Comparison of ENCODE assay signal across 1 cellular context in the genomic region with DNA sequence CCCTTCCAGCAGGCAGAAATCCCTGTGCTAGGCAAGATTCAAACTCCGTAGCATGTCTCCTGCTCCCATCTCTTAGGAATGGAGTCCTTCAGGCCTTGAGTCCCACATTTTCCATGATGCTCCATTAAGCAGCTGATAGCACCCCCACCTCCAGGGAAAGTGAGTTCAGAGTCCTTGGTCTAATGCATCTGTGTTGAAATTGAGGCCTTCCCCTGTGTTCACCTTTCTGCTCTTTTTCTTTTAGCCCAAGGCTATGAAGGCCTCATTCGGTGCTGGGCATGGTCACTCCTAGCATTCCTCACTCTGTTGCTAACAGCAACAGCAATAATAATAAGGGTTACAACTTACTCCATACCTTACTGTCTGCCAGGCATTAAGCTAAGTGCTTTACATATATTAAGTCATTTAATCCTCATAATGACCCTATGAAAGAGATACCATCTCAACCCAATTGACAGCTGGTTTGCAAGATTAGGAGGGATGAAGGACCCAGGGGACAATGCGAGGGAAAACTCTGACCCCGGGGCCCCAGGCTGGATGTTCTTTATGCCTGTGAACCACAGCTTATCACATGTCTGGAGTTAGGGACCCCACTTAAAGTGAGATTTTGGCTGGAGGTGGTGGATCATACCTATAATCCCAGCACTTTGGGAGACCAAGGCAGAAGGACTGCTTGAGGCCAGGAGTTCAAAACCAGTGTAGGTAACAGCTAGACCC.
TF ChIP-seq lines count a peak whose summit lies in the region.

No MANE protein-coding gene starts in this region.

TF ChIP-seq in HepG2, 621 proteins besides CTCF, POLR2A, EP300 and RAD21 (continues in another document):
- TF ChIP-seq ATF1 (CRISPR knock-in tag; IDR thresholded peaks at IDR 0.05) (no peak), ZFP82 (CRISPR knock-in tag; IDR thresholded peaks at IDR 0.05; ENCODE audit: borderline replicate concordance) (no peak), ZNF414 (CRISPR knock-in tag; IDR thresholded peaks at IDR 0.05) (0 out of 2 replicates have a peak, but pooled peaks have one; percentile 15), ZNF281 (CRISPR knock-in tag; IDR thresholded peaks at IDR 0.05; ENCODE audit: borderline replicate concordance) (peak; percentile 22; the same call in 1 of the 2 replicates), CEBPG (CRISPR knock-in tag; IDR thresholded peaks at IDR 0.05) (0 out of 2 replicates have a peak, but pooled peaks have one; percentile 11), HNF1B (CRISPR knock-in tag; IDR thresholded peaks at IDR 0.05) (peak; percentile 18; the same call in 1 of the 2 replicates), NCOR1 (IDR thresholded peaks at IDR 0.05; ENCODE audit: borderline replicate concordance, low read length) (peak; percentile 37; the same call in 1 of the 2 replicates), RARG (CRISPR knock-in tag; IDR thresholded peaks at IDR 0.05; ENCODE audit: low read depth) (no peak), RFX1 (IDR thresholded peaks at IDR 0.05) (peak; percentile 81), RELA (CRISPR knock-in tag; IDR thresholded peaks at IDR 0.05) (peak; percentile 69; the same call in 1 of the 2 replicates), PAF1 (CRISPR knock-in tag; IDR thresholded peaks at IDR 0.05) (0 out of 2 replicates have a peak, but pooled peaks have one; percentile 33), EHMT2 (IDR thresholded peaks at IDR 0.05; ENCODE audit: borderline replicate concordance, low read depth, low read length) (no peak), HDAC1 (CRISPR knock-in tag; IDR thresholded peaks at IDR 0.05) (no peak), GZF1 (CRISPR knock-in tag; IDR thresholded peaks at IDR 0.05) (no peak), HNF4A (CRISPR knock-in tag; IDR thresholded peaks at IDR 0.05) (peak; percentile 62; the same call in 1 of the 2 replicates), THRA (CRISPR knock-in tag; IDR thresholded peaks at IDR 0.05; ENCODE audit: borderline replicate concordance) (0 out of 2 replicates have a peak, but pooled peaks have one; percentile 28), IKZF1 (IDR thresholded peaks at IDR 0.05) (no peak), FOXJ3 (CRISPR knock-in tag; IDR thresholded peaks at IDR 0.05; ENCODE audit: borderline replicate concordance) (no peak), ZNF768 (CRISPR knock-in tag; IDR thresholded peaks at IDR 0.05) (no peak), FOSL1 (CRISPR knock-in tag; IDR thresholded peaks at IDR 0.05; ENCODE audit: borderline replicate concordance) (no peak), ZFX (CRISPR knock-in tag; IDR thresholded peaks at IDR 0.05; ENCODE audit: low read depth) (peak; percentile 48; the same call in 1 of the 2 replicates), SKI (IDR thresholded peaks at IDR 0.05; ENCODE audit: partially characterized antibody) (peak; percentile 12), HNF4G (IDR thresholded peaks at IDR 0.05; ENCODE audit: borderline replicate concordance, low read depth, low read length) (peak; percentile 38; the same call in 1 of the 2 replicates), HNF4G (CRISPR knock-in tag; IDR thresholded peaks at IDR 0.05; ENCODE audit: borderline replicate concordance, low read depth) (no peak), TERF1 (CRISPR knock-in tag; IDR thresholded peaks at IDR 0.05) (no peak), NCOA5 (CRISPR knock-in tag; IDR thresholded peaks at IDR 0.05) (no peak), SP5 (CRISPR knock-in tag; IDR thresholded peaks at IDR 0.05; ENCODE audit: borderline replicate concordance, low read depth) (no peak), ZMYM2 (CRISPR knock-in tag; IDR thresholded peaks at IDR 0.05) (no peak), KMT2B (CRISPR knock-in tag; IDR thresholded peaks at IDR 0.05) (no peak), MXI1 (IDR thresholded peaks at IDR 0.05; ENCODE audit: borderline replicate concordance, low read depth, low read length) (peak; percentile 38; the same call in 1 of the 3 replicates), JUNB (CRISPR knock-in tag; IDR thresholded peaks at IDR 0.05; ENCODE audit: borderline replicate concordance) (no peak), RBAK (CRISPR knock-in tag; IDR thresholded peaks at IDR 0.05) (no peak), ZNF547 (CRISPR knock-in tag; IDR thresholded peaks at IDR 0.05) (no peak), ZNF460 (CRISPR knock-in tag; IDR thresholded peaks at IDR 0.05; ENCODE audit: borderline replicate concordance) (no peak), PAXIP1 (CRISPR knock-in tag; conservative IDR thresholded peaks at IDR 0.05) (no peak), ZNF34 (CRISPR knock-in tag; IDR thresholded peaks at IDR 0.05; ENCODE audit: borderline replicate concordance) (no peak), ZFY (CRISPR knock-in tag; IDR thresholded peaks at IDR 0.05) (peak; percentile 35; the same call in 1 of the 2 replicates), TEAD2 (CRISPR knock-in tag; IDR thresholded peaks at IDR 0.05) (no peak)
- TF ChIP-seq, protein P1, sequence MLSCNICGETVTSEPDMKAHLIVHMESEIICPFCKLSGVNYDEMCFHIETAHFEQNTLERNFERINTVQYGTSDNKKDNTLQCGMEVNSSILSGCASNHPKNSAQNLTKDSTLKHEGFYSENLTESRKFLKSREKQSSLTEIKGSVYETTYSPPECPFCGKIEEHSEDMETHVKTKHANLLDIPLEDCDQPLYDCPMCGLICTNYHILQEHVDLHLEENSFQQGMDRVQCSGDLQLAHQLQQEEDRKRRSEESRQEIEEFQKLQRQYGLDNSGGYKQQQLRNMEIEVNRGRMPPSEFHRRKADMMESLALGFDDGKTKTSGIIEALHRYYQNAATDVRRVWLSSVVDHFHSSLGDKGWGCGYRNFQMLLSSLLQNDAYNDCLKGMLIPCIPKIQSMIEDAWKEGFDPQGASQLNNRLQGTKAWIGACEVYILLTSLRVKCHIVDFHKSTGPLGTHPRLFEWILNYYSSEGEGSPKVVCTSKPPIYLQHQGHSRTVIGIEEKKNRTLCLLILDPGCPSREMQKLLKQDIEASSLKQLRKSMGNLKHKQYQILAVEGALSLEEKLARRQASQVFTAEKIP (CRISPR knock-in tag; IDR thresholded peaks at IDR 0.05; ENCODE audit: borderline replicate concordance): 0 out of 2 replicates have a peak, but pooled peaks have one; percentile 27
- TF ChIP-seq, protein P2, sequence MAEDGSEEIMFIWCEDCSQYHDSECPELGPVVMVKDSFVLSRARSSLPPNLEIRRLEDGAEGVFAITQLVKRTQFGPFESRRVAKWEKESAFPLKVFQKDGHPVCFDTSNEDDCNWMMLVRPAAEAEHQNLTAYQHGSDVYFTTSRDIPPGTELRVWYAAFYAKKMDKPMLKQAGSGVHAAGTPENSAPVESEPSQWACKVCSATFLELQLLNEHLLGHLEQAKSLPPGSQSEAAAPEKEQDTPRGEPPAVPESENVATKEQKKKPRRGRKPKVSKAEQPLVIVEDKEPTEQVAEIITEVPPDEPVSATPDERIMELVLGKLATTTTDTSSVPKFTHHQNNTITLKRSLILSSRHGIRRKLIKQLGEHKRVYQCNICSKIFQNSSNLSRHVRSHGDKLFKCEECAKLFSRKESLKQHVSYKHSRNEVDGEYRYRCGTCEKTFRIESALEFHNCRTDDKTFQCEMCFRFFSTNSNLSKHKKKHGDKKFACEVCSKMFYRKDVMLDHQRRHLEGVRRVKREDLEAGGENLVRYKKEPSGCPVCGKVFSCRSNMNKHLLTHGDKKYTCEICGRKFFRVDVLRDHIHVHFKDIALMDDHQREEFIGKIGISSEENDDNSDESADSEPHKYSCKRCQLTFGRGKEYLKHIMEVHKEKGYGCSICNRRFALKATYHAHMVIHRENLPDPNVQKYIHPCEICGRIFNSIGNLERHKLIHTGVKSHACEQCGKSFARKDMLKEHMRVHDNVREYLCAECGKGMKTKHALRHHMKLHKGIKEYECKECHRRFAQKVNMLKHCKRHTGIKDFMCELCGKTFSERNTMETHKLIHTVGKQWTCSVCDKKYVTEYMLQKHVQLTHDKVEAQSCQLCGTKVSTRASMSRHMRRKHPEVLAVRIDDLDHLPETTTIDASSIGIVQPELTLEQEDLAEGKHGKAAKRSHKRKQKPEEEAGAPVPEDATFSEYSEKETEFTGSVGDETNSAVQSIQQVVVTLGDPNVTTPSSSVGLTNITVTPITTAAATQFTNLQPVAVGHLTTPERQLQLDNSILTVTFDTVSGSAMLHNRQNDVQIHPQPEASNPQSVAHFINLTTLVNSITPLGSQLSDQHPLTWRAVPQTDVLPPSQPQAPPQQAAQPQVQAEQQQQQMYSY (CRISPR knock-in tag; IDR thresholded peaks at IDR 0.05): peak; percentile 57; the same call in 1 of the 2 replicates
- TF ChIP-seq, protein P3, sequence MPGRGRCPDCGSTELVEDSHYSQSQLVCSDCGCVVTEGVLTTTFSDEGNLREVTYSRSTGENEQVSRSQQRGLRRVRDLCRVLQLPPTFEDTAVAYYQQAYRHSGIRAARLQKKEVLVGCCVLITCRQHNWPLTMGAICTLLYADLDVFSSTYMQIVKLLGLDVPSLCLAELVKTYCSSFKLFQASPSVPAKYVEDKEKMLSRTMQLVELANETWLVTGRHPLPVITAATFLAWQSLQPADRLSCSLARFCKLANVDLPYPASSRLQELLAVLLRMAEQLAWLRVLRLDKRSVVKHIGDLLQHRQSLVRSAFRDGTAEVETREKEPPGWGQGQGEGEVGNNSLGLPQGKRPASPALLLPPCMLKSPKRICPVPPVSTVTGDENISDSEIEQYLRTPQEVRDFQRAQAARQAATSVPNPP (CRISPR knock-in tag; IDR thresholded peaks at IDR 0.05): no peak
